In genomic region chr1:62230724-62231123, GRCh38 we compare ENCODE assay signal across 1 cellular context.
TF ChIP-seq lines count a peak whose summit lies in the region.

No MANE protein-coding gene starts in this region.

TF ChIP-seq in IMR-90, 13 proteins besides CTCF, POLR2A, EP300 and RAD21 (continued from another document):
- TF ChIP-seq MAZ (IDR thresholded peaks at IDR 0.05; ENCODE audit: borderline replicate concordance, low read depth, low read length) (no peak), RFX5 (IDR thresholded peaks at IDR 0.05; ENCODE audit: low read depth, low read length) (no peak), CEBPB (IDR thresholded peaks at IDR 0.05; ENCODE audit: low read depth, low read length) (no peak)
